1 cellular context compared by ENCODE assay signal in genomic region chr2:223944704-223945531, GRCh38.
TF ChIP-seq lines count a peak whose summit lies in the region.

Gene WDFY1 (minus strand): TSS chr2:223945335. CDS start chr2:223945284, 51 bp downstream.

TF ChIP-seq in HepG2, 621 proteins besides CTCF, POLR2A, EP300 and RAD21 (continued from another document and continues in another):
- no peak for TF ChIP-seq USF2 (IDR thresholded peaks at IDR 0.05; ENCODE audit: low read depth, low read length)
- peak; percentile 69 for TF ChIP-seq USF2 (CRISPR knock-in tag; IDR thresholded peaks at IDR 0.05; ENCODE audit: borderline replicate concordance)
- TF ChIP-seq TIGD3 (CRISPR knock-in tag; IDR thresholded peaks at IDR 0.05; ENCODE audit: borderline replicate concordance) = no peak; the same call in 1 of the 2 replicates
- no peak for TF ChIP-seq POLR2AphosphoS2 (IDR thresholded peaks at IDR 0.05; ENCODE audit: low read depth, low read length)
- peak; percentile 85 for TF ChIP-seq MED8 (CRISPR knock-in tag; IDR thresholded peaks at IDR 0.05; ENCODE audit: insufficient replicate concordance)
- TF ChIP-seq, protein P1, sequence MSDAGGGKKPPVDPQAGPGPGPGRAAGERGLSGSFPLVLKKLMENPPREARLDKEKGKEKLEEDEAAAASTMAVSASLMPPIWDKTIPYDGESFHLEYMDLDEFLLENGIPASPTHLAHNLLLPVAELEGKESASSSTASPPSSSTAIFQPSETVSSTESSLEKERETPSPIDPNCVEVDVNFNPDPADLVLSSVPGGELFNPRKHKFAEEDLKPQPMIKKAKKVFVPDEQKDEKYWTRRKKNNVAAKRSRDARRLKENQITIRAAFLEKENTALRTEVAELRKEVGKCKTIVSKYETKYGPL (CRISPR knock-in tag; IDR thresholded peaks at IDR 0.05) = peak; percentile 75; the same call in 1 of the 2 replicates
- no peak for TF ChIP-seq ZNF260 (CRISPR knock-in tag; IDR thresholded peaks at IDR 0.05; ENCODE audit: borderline replicate concordance, low read depth)
- peak; percentile 84; the same call in 1 of the 2 replicates for TF ChIP-seq ZNF619 (CRISPR knock-in tag; IDR thresholded peaks at IDR 0.05)
- TF ChIP-seq SPEN (CRISPR knock-in tag; IDR thresholded peaks at IDR 0.05; ENCODE audit: low read depth) = peak; percentile 99
- peak; percentile 98 for TF ChIP-seq KDM2A (CRISPR knock-in tag; IDR thresholded peaks at IDR 0.05; ENCODE audit: borderline replicate concordance, low read depth)
- TF ChIP-seq ZNF782 (CRISPR knock-in tag; IDR thresholded peaks at IDR 0.05; ENCODE audit: borderline replicate concordance) = peak; percentile 88; the same call in 1 of the 2 replicates
- peak; percentile 36; the same call in 1 of the 2 replicates for TF ChIP-seq ZNF773 (CRISPR knock-in tag; IDR thresholded peaks at IDR 0.05; ENCODE audit: borderline replicate concordance)
- TF ChIP-seq ZSCAN20 (CRISPR knock-in tag; IDR thresholded peaks at IDR 0.05; ENCODE audit: borderline replicate concordance) = peak; percentile 94; the same call in 1 of the 2 replicates
- TF ChIP-seq ZBTB14 (CRISPR knock-in tag; IDR thresholded peaks at IDR 0.05) = peak; percentile 68
- peak; percentile 97 for TF ChIP-seq STAT5B (CRISPR knock-in tag; IDR thresholded peaks at IDR 0.05)
- TF ChIP-seq, protein P2, sequence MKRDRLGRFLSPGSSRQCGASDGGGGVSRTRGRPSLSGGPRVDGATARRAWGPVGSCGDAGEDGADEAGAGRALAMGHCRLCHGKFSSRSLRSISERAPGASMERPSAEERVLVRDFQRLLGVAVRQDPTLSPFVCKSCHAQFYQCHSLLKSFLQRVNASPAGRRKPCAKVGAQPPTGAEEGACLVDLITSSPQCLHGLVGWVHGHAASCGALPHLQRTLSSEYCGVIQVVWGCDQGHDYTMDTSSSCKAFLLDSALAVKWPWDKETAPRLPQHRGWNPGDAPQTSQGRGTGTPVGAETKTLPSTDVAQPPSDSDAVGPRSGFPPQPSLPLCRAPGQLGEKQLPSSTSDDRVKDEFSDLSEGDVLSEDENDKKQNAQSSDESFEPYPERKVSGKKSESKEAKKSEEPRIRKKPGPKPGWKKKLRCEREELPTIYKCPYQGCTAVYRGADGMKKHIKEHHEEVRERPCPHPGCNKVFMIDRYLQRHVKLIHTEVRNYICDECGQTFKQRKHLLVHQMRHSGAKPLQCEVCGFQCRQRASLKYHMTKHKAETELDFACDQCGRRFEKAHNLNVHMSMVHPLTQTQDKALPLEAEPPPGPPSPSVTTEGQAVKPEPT (CRISPR knock-in tag; IDR thresholded peaks at IDR 0.05; ENCODE audit: low read depth) = no peak
- TF ChIP-seq, protein P3, sequence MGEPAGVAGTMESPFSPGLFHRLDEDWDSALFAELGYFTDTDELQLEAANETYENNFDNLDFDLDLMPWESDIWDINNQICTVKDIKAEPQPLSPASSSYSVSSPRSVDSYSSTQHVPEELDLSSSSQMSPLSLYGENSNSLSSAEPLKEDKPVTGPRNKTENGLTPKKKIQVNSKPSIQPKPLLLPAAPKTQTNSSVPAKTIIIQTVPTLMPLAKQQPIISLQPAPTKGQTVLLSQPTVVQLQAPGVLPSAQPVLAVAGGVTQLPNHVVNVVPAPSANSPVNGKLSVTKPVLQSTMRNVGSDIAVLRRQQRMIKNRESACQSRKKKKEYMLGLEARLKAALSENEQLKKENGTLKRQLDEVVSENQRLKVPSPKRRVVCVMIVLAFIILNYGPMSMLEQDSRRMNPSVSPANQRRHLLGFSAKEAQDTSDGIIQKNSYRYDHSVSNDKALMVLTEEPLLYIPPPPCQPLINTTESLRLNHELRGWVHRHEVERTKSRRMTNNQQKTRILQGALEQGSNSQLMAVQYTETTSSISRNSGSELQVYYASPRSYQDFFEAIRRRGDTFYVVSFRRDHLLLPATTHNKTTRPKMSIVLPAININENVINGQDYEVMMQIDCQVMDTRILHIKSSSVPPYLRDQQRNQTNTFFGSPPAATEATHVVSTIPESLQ (CRISPR knock-in tag; conservative IDR thresholded peaks at IDR 0.05) = peak; percentile 85; the same call in 1 of the 2 replicates
- no peak for TF ChIP-seq PHB2 (IDR thresholded peaks at IDR 0.05; ENCODE audit: partially characterized antibody)
- no peak for TF ChIP-seq SOX6 (IDR thresholded peaks at IDR 0.05)
- peak; percentile 80 for TF ChIP-seq SOX6 (CRISPR knock-in tag; IDR thresholded peaks at IDR 0.05)
- TF ChIP-seq MED13 (CRISPR knock-in tag; IDR thresholded peaks at IDR 0.05) = peak; percentile 84
- TF ChIP-seq ZNF17 (CRISPR knock-in tag; IDR thresholded peaks at IDR 0.05) = 0 out of 2 replicates have a peak, but pooled peaks have one; percentile 28
- no peak for TF ChIP-seq CHD4 (IDR thresholded peaks at IDR 0.05; ENCODE audit: borderline replicate concordance, low read length)
- no peak for TF ChIP-seq NCOA5 (CRISPR knock-in tag; IDR thresholded peaks at IDR 0.05)
- peak; percentile 95; the same call in 1 of the 2 replicates for TF ChIP-seq WIZ (CRISPR knock-in tag; IDR thresholded peaks at IDR 0.05)
- peak; percentile 99 for TF ChIP-seq ZFX (CRISPR knock-in tag; IDR thresholded peaks at IDR 0.05; ENCODE audit: low read depth)
- TF ChIP-seq NCOA1 (CRISPR knock-in tag; IDR thresholded peaks at IDR 0.05) = peak; percentile 52; the same call in 1 of the 2 replicates
- no peak for TF ChIP-seq CERS6 (CRISPR knock-in tag; IDR thresholded peaks at IDR 0.05)
- TF ChIP-seq ZFAT (CRISPR knock-in tag; conservative IDR thresholded peaks at IDR 0.05) = 0 out of 2 replicates have a peak, but pooled peaks have one; percentile 34
- peak; percentile 94 for TF ChIP-seq RELA (CRISPR knock-in tag; IDR thresholded peaks at IDR 0.05)
- TF ChIP-seq FLYWCH1 (CRISPR knock-in tag; IDR thresholded peaks at IDR 0.05) = no peak
- no peak for TF ChIP-seq ELF4 (CRISPR knock-in tag; IDR thresholded peaks at IDR 0.05; ENCODE audit: borderline replicate concordance)
- peak; percentile 83; the same call in 1 of the 2 replicates for TF ChIP-seq REPIN1 (CRISPR knock-in tag; IDR thresholded peaks at IDR 0.05; ENCODE audit: borderline replicate concordance, low read depth)
- TF ChIP-seq ZNF333 (CRISPR knock-in tag; IDR thresholded peaks at IDR 0.05; ENCODE audit: borderline replicate concordance) = peak; percentile 41; the same call in 1 of the 2 replicates
- TF ChIP-seq CBX2 (IDR thresholded peaks at IDR 0.05; ENCODE audit: low read depth, low read length) = no peak
- TF ChIP-seq CBX2 (CRISPR knock-in tag; IDR thresholded peaks at IDR 0.05; ENCODE audit: low read depth) = no peak
- TF ChIP-seq ZNF597 (CRISPR knock-in tag; IDR thresholded peaks at IDR 0.05) = 0 out of 2 replicates have a peak, but pooled peaks have one; percentile 51
- no peak for TF ChIP-seq CCAR2 (optimal IDR thresholded peaks at IDR 0.05; ENCODE audit: low read depth, low read length)
- peak; percentile 94 for TF ChIP-seq ZBTB7B (CRISPR knock-in tag; IDR thresholded peaks at IDR 0.05)
- TF ChIP-seq CCDC6 (CRISPR knock-in tag; IDR thresholded peaks at IDR 0.05) = peak; percentile 98
- TF ChIP-seq FOXA3 (CRISPR knock-in tag; IDR thresholded peaks at IDR 0.05) = peak; percentile 80
- TF ChIP-seq, protein P4, sequence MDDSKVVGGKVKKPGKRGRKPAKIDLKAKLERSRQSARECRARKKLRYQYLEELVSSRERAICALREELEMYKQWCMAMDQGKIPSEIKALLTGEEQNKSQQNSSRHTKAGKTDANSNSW (CRISPR knock-in tag; IDR thresholded peaks at IDR 0.05; ENCODE audit: borderline replicate concordance) = peak; percentile 90; the same call in 1 of the 2 replicates
- TF ChIP-seq ZNF646 (CRISPR knock-in tag; IDR thresholded peaks at IDR 0.05) = peak; percentile 51; the same call in 1 of the 2 replicates
- peak; percentile 100 for TF ChIP-seq GZF1 (CRISPR knock-in tag; IDR thresholded peaks at IDR 0.05)
- peak; percentile 95; the same call in 1 of the 2 replicates for TF ChIP-seq SIN3A (IDR thresholded peaks at IDR 0.05; ENCODE audit: borderline replicate concordance, low read depth, low read length)
- peak; percentile 93 for TF ChIP-seq ZNF780A (CRISPR knock-in tag; IDR thresholded peaks at IDR 0.05)
